In the genomic region with DNA sequence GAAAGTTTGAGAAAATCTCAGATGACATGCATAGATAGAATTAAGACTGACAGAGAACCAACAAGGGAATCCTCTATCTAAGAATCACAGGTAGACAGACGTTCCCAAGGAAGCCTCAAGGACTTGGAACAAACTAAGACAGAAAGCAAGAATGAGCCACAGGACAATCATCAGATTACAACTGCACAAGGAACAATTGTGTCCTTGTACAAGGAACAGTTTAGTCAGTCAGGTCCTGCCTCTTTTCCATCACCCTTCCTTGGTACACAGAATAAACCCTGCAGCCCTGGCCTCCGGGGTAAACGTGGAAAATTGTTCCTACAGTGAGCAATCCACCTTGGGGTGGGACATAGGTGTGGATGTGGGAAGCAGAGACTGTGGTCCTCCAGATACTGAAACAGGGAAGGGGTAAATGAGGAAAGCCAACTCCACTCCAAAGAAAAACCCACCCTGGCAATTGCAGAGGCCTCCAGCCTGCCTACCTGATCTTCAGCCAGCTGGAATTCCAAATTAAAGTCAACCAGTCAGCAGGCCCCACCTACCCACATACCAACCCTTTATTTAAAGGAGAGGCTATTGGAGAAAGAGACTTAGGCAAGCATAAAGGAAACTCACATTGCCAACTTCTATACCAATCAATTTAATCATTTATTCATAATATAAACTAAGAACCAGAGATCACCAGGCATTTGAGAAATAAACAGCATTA, we compare ENCODE assay signal across 18 cellular contexts.
DNase-seq lines count a peak whose midpoint lies in the region; ATAC-seq and TF ChIP-seq lines count a peak whose summit lies in the region.
"Had no signal": no experiment of that assay in that cellular context is flagged by ENCODE, and none has a peak within 500 bp of the region (broad histone marks: within the 10 kb centered on the region; RNA-seq: fewer than 3 reads in every experiment).

No MANE protein-coding gene starts in this region.

- H3K27me3 Mint-ChIP-seq in neural progenitor cell (ENCODE audit: insufficient read depth, low read depth): no peaks in the 10 kb centered on the region
- H3K27me3 Mint-ChIP-seq: B cell; CD4-positive, alpha-beta T cell had no signal

- DNase-seq in astrocyte of the hippocampus (ENCODE audit: low read depth, low spot score) (peak; percentile 3), iPS DF 6.9 (ENCODE audit: low read depth, low spot score) (peak; percentile 25), neural progenitor cell (ENCODE audit: low spot score) (peak; percentile 56), left cardiac atrium (no peak), hypothalamus (lab: John Stamatoyannopoulos, UW) (no peak)
- DNase-seq: CD4-positive, alpha-beta T cell; EL; KG1; NCI-H1048; NCI-H146; NCI-H2081 treated with DMSO at 0.1 percent for 48 hours; NCI-H510A; NCI-H82; SHP77 had no signal

- peaks cover 11% of the 10 kb centered on the region; the same call in 1 of the 2 replicates for H3K9me3 ChIP-seq in HUES64 (ENCODE audit: insufficient read depth, low read depth, low read length)
- H3K9me3 ChIP-seq in iPS DF 6.9 (ENCODE audit: control insufficient read depth, insufficient read depth, low read length): no peaks in the 10 kb centered on the region
- H3K9me3 ChIP-seq in neural progenitor cell (ENCODE audit: low read depth): no peaks in the 10 kb centered on the region

- no peak for TF ChIP-seq CTCF in neural progenitor cell (IDR thresholded peaks at IDR 0.05)

- peaks cover 14% of the 10 kb centered on the region for H3K9me3 Mint-ChIP-seq in neural progenitor cell

- peaks cover 16% of the 10 kb centered on the region for H3K36me3 Mint-ChIP-seq in neural progenitor cell

- intact Hi-C loops in left cardiac atrium (cut with DNase I): no loop called here

- peak overlapping the region; percentile 63 for H3K4me2 ChIP-seq in neural progenitor cell

- H3K4me1 Mint-ChIP-seq in neural progenitor cell: no peaks in the 10 kb centered on the region
- H3K4me1 Mint-ChIP-seq: B cell had no signal

- no peaks in the 10 kb centered on the region for H3K79me2 ChIP-seq in neural progenitor cell (ENCODE audit: low read depth)

- H3K4me3 ChIP-seq in HUES64 (ENCODE audit: low read length) (0 out of 2 replicates have a peak overlapping the region, but pooled peaks have one; percentile 5), iPS DF 6.9 (ENCODE audit: low read length) (no peak overlapping the region), neural progenitor cell (no peak overlapping the region)

- H3K4me1 ChIP-seq in HUES64 (ENCODE audit: insufficient read depth, low read length) (peaks cover 20% of the 10 kb centered on the region), iPS DF 6.9 (ENCODE audit: control insufficient read depth, insufficient read depth, low read length) (peaks cover 3% of the 10 kb centered on the region; the same call in 1 of the 2 replicates), neural progenitor cell (peaks cover 19% of the 10 kb centered on the region)

- H3K9ac ChIP-seq in HUES64 (ENCODE audit: low read depth, low read length): no peak overlapping the region
- no peak overlapping the region for H3K9ac ChIP-seq in neural progenitor cell

- H2AFZ ChIP-seq in neural progenitor cell (replicated peaks): peak overlapping the region; percentile 43

- peaks cover 22% of the 10 kb centered on the region for H3F3A ChIP-seq in neural progenitor cell (ENCODE audit: low read depth)

- 50% methylated on average over 3 of the region's 3 CpGs for WGBS in HUES64
- no CpG with 5 or more reads among the region's 3 CpGs for WGBS in iPS DF 6.9 (ENCODE audit: insufficient coverage, insufficient read length)

- H3K36me3 ChIP-seq in HUES64 (ENCODE audit: insufficient read depth, low read length): peaks cover 11% of the 10 kb centered on the region; the same call in 1 of the 2 replicates
- H3K36me3 ChIP-seq in iPS DF 6.9 (ENCODE audit: control insufficient read depth, insufficient read depth, low read length): no peaks in the 10 kb centered on the region
- no peaks in the 10 kb centered on the region for H3K36me3 ChIP-seq in neural progenitor cell

- H3K27me3 ChIP-seq in HUES64 (ENCODE audit: insufficient read depth, low read length) (no peaks in the 10 kb centered on the region), iPS DF 6.9 (ENCODE audit: control insufficient read depth, insufficient read depth, low read length) (no peaks in the 10 kb centered on the region), neural progenitor cell (no peaks in the 10 kb centered on the region)

- H3K4me3 Mint-ChIP-seq in neural progenitor cell: no peak overlapping the region
- H3K4me3 Mint-ChIP-seq: B cell; CD4-positive, alpha-beta T cell had no signal

- no peaks in the 10 kb centered on the region for H4K20me1 ChIP-seq in neural progenitor cell (ENCODE audit: low read depth)

- no peak overlapping the region for H3K27ac Mint-ChIP-seq in neural progenitor cell
- H3K27ac Mint-ChIP-seq: B cell; CD4-positive, alpha-beta T cell had no signal

- H3K27ac ChIP-seq in HUES64 (ENCODE audit: low read depth, low read length) (no peak overlapping the region), iPS DF 6.9 (ENCODE audit: low read length) (no peak overlapping the region), neural progenitor cell (peak overlapping the region; percentile 26)

- ATAC-seq in HG02970 (IDR thresholded peaks at IDR 0.05; ENCODE audit: low FRiP score, unreplicated experiment): no peak
- no peak for ATAC-seq in left cardiac atrium
- ATAC-seq: HepG2 had no signal

Comparison
In these comparisons a context has a peak if more than half of its experiments do, and no peak if none do; other contexts are left out.
1. DNase-seq: peak in astrocyte of the hippocampus (single experiment), iPS DF 6.9 (single experiment) and neural progenitor cell (single experiment); none in left cardiac atrium (single experiment) and hypothalamus (0 of 51).